In the genomic region with DNA sequence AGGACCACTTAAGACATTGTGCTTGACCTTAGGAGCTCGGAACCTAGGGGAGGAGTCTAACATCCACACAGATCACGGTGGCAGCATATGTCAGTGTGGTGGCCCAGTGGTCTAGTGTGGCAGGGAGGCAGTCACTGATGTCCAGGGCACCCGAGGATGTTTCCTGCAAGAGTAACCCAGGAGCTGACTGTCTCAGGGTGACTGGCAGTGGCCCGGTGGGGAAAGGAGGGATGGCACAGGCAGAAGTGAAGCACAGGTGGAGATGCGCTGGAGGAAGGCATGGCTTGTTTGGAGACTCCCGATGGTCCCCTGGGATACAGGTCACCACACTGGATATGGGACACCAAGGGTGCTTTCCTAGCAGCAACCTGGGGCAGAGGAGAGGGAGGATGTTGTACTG, we compare ENCODE assay signal across 21 cellular contexts. TPM values are rescaled to one million over a fixed set of nuclear protein-coding genes. Genes with fewer than 3 reads are reported as not detected.
DNase-seq lines count a peak whose midpoint lies in the region; ATAC-seq and TF ChIP-seq lines count a peak whose summit lies in the region.
"Had no signal": no experiment of that assay in that cellular context is flagged by ENCODE, and none has a peak within 500 bp of the region (broad histone marks: within the 10 kb centered on the region; RNA-seq: fewer than 3 reads in every experiment).

No MANE protein-coding gene starts in this region.

- no peak overlapping the region for H2AK5ac ChIP-seq in IMR-90 (ENCODE audit: low read depth, low read length)
- H2AK5ac ChIP-seq in neuronal stem cell (ENCODE audit: low read depth, low read length): no peak overlapping the region

- H3K4me1 Mint-ChIP-seq in effector memory CD8-positive, alpha-beta T cell (ENCODE audit: low read depth in 2 of 2): peaks cover 6 to 8% of the 10 kb centered on the region in 2 donors

- H3K56ac ChIP-seq in IMR-90 (ENCODE audit: extremely low read depth, insufficient read depth, low read length): no peak overlapping the region

- DNase-seq in IMR-90: no peak
- peak; percentile 78 for DNase-seq in mesenteric fat pad (ENCODE audit: low spot score)
- DNase-seq in neuronal stem cell (ENCODE audit: low spot score): no peak
- DNase-seq in NCI-H146 treated with DMSO at 0.1 percent for 48 hours (lab: John Stamatoyannopoulos, UW; ENCODE audit: unreplicated experiment): no peak
- no peak for DNase-seq in effector memory CD8-positive, alpha-beta T cell
- DNase-seq: 8988T; ACHN; AML-193; BE2C; C1 segment of cervical spinal cord; CD4-positive, alpha-beta memory T cell; COR-L47; DMS153; DND-41; GM23248; H7; HCEC 1CT had no signal

- H2BK20ac ChIP-seq in IMR-90 (ENCODE audit: low read depth, low read length): no peak overlapping the region

- H3K36me3 ChIP-seq in BLaER1 (no peaks in the 10 kb centered on the region), IMR-90 (ENCODE audit: control insufficient read depth, insufficient read depth, low read length) (no peaks in the 10 kb centered on the region), neuronal stem cell (replicated peaks in 1 of 2; ENCODE audit: control insufficient read depth in 2 of 2, insufficient read depth in 2 of 2, low read length in 2 of 2) (no peaks in the 10 kb centered on the region)
- H3K36me3 ChIP-seq: BE2C had no signal

- H2BK5ac ChIP-seq in IMR-90 (ENCODE audit: low read depth, low read length, poor library complexity, severe bottlenecking) (no peak overlapping the region), neuronal stem cell (ENCODE audit: low read length) (no peak overlapping the region)

- no peaks in the 10 kb centered on the region for H3K9me3 ChIP-seq in BLaER1
- no peaks in the 10 kb centered on the region for H3K9me3 ChIP-seq in IMR-90 (ENCODE audit: control insufficient read depth, insufficient read depth, low read length)
- H3K9me3 ChIP-seq in neuronal stem cell (replicated peaks in 1 of 2; ENCODE audit: control insufficient read depth in 2 of 2, insufficient read depth in 1 of 2, low read depth in 1 of 2, low read length in 2 of 2): no peaks in the 10 kb centered on the region
- H3K9me3 ChIP-seq: A549, BE2C had no signal

- H3K23ac ChIP-seq in IMR-90 (ENCODE audit: low read depth, low read length): no peak overlapping the region
- H3K23ac ChIP-seq in neuronal stem cell (ENCODE audit: low read depth, low read length, poor library complexity): peak overlapping the region; percentile 23

- H4K91ac ChIP-seq in IMR-90 (ENCODE audit: insufficient read depth, low read depth, low read length): no peak overlapping the region
- H4K91ac ChIP-seq in neuronal stem cell (ENCODE audit: low read depth, low read length, poor library complexity): no peak overlapping the region

- no peak for TF ChIP-seq CTCF in IMR-90 (conservative IDR thresholded peaks at IDR 0.05; ENCODE audit: low read depth, low read length)

- no peak overlapping the region for H3K4me3 Mint-ChIP-seq in effector memory CD8-positive, alpha-beta T cell
- H3K4me3 Mint-ChIP-seq: CD4-positive, alpha-beta memory T cell had no signal

- POLR2A ChIA-PET in IMR-90 (lab: Charles Lee; ENCODE audit: unreplicated experiment): no interaction called here

- H3K36me3 Mint-ChIP-seq in effector memory CD8-positive, alpha-beta T cell (ENCODE audit: insufficient read depth): peaks cover 3% of the 10 kb centered on the region
- H3K36me3 Mint-ChIP-seq: CD4-positive, alpha-beta memory T cell had no signal

- TF ChIP-seq POLR2A in IMR-90 (IDR thresholded peaks at IDR 0.05; ENCODE audit: low read depth, low read length): no peak

- peaks cover 21 to 33% of the 10 kb centered on the region in 2 donors for H3K27me3 Mint-ChIP-seq in effector memory CD8-positive, alpha-beta T cell

- no peak overlapping the region for H2BK12ac ChIP-seq in neuronal stem cell (ENCODE audit: low read length)

- H3K4me1 ChIP-seq in BLaER1: peaks cover 55% of the 10 kb centered on the region
- H3K4me1 ChIP-seq in IMR-90 (ENCODE audit: control insufficient read depth, insufficient read depth, low read length): no peaks in the 10 kb centered on the region
- H3K4me1 ChIP-seq in neuronal stem cell (ENCODE audit: control insufficient read depth in 2 of 2, insufficient read depth in 1 of 2, low read depth in 1 of 2, low read length in 2 of 2): peaks cover 0 to 6% of the 10 kb centered on the region in 2 donors
- H3K4me1 ChIP-seq: A549, BE2C had no signal

- 84% methylated on average over 5 of the region's 6 CpGs; no CpG with 5 or more reads in 1 of the 2 experiments for WGBS in IMR-90 (ENCODE audit: extremely low coverage in 2 of 2, insufficient read length in 1 of 2), 2 experiments
- no CpG with 5 or more reads among the region's 6 CpGs for WGBS in neuronal stem cell (ENCODE audit: extremely low coverage in 2 of 2, insufficient read length in 2 of 2, insufficient replicate concordance in 1 of 2), 2 donors

- H3K9me1 ChIP-seq in IMR-90 (ENCODE audit: insufficient read depth, low read length): no peaks in the 10 kb centered on the region

- no peak overlapping the region for H2AK9ac ChIP-seq in IMR-90 (replicated peaks; ENCODE audit: low read depth, low read length, poor library complexity)

- no peaks in the 10 kb centered on the region for H3K9me3 Mint-ChIP-seq in effector memory CD8-positive, alpha-beta T cell
- H3K9me3 Mint-ChIP-seq: CD4-positive, alpha-beta memory T cell had no signal

- H3K9ac ChIP-seq in BLaER1 (no peak overlapping the region), IMR-90 (ENCODE audit: low read depth, low read length) (no peak overlapping the region), neuronal stem cell (ENCODE audit: low read depth, low read length, poor library complexity) (no peak overlapping the region)
- H3K9ac ChIP-seq: GM23248 had no signal

- no peaks in the 10 kb centered on the region for H4K20me1 ChIP-seq in BLaER1
- no peaks in the 10 kb centered on the region; the same call in 1 of the 2 replicates for H4K20me1 ChIP-seq in IMR-90 (ENCODE audit: insufficient read depth, low read length)

- H2AFZ ChIP-seq in IMR-90 (replicated peaks; ENCODE audit: low read length, poor library complexity): peak overlapping the region; percentile 51
- H2AFZ ChIP-seq in neuronal stem cell (ENCODE audit: low read length): no peak overlapping the region
- H2AFZ ChIP-seq: GM23248 had no signal

- CTCF ChIA-PET in IMR-90 (lab: Yijun Ruan, JAX): interaction anchor here (3.4 kb wide), 1 partner anchor 173 kb away, joined by 14 read pairs; no protein-coding TSS in a partner anchor

- no peak overlapping the region for H3K18ac ChIP-seq in IMR-90 (ENCODE audit: low read depth, low read length)
- peak overlapping the region; percentile 40 for H3K18ac ChIP-seq in neuronal stem cell (ENCODE audit: low read length)

- intact Hi-C loops in IMR-90 (cut with micrococcal nuclease): no loop called here

- no TSS peak for BruUV-seq in IMR-90 (replicated peaks; lab: Mats Ljungman, UMichigan)

- no peak overlapping the region for H3K14ac ChIP-seq in IMR-90 (replicated peaks; ENCODE audit: low read depth, low read length)
- H3K14ac ChIP-seq in neuronal stem cell (ENCODE audit: low read length): no peak overlapping the region

- TF ChIP-seq RAD21 in IMR-90 (IDR thresholded peaks at IDR 0.05; ENCODE audit: low read length): no peak

- no peak overlapping the region for H3K27ac Mint-ChIP-seq in effector memory CD8-positive, alpha-beta T cell
- H3K27ac Mint-ChIP-seq: CD4-positive, alpha-beta memory T cell had no signal

- H3K4ac ChIP-seq in IMR-90 (ENCODE audit: low read depth, low read length): no peak overlapping the region
- H3K4ac ChIP-seq in neuronal stem cell (ENCODE audit: low read length): no peak overlapping the region

- H4K8ac ChIP-seq in IMR-90 (ENCODE audit: low read depth in 2 of 2, low read length in 2 of 2) (no peak overlapping the region), neuronal stem cell (ENCODE audit: low read depth, low read length) (no peak overlapping the region)

- no peak overlapping the region for H2BK15ac ChIP-seq in IMR-90 (ENCODE audit: low read depth, low read length)
- H2BK15ac ChIP-seq in neuronal stem cell (ENCODE audit: low read length): peak overlapping the region; percentile 33

- no peak overlapping the region for H3K4me2 ChIP-seq in BLaER1
- H3K4me2 ChIP-seq in IMR-90 (ENCODE audit: low read depth, low read length): no peak overlapping the region
- H3K4me2 ChIP-seq in neuronal stem cell (ENCODE audit: insufficient read depth, low read length, poor library complexity, severe bottlenecking): no peak overlapping the region
- H3K4me2 ChIP-seq: A549 had no signal

- H3K27me3 ChIP-seq in BLaER1: no peaks in the 10 kb centered on the region
- H3K27me3 ChIP-seq in IMR-90 (ENCODE audit: control insufficient read depth, insufficient read depth, low read length): peaks cover 25% of the 10 kb centered on the region
- H3K27me3 ChIP-seq in neuronal stem cell (ENCODE audit: control insufficient read depth in 3 of 3, insufficient read depth in 3 of 3, low read depth in 1 of 3, low read length in 3 of 3): peaks cover 0 to 29% (median 0%) of the 10 kb centered on the region in 3 experiments
- H3K27me3 ChIP-seq: BE2C had no signal

- H3K27ac ChIP-seq in BLaER1: 0 out of 2 replicates have a peak overlapping the region, but pooled peaks have one; percentile 6
- H3K27ac ChIP-seq in IMR-90 (ENCODE audit: insufficient read depth, low read length): no peak overlapping the region
- H3K27ac ChIP-seq in neuronal stem cell (replicated peaks; ENCODE audit: low read length): no peak overlapping the region
- H3K27ac ChIP-seq: A549, GM23248 had no signal

- H4K5ac ChIP-seq in IMR-90 (ENCODE audit: low read depth, low read length): no peak overlapping the region

- H2BK120ac ChIP-seq in IMR-90 (ENCODE audit: low read depth, low read length): no peak overlapping the region
- H2BK120ac ChIP-seq in neuronal stem cell (ENCODE audit: low read depth, low read length): no peak overlapping the region

- no peaks in the 10 kb centered on the region for H3K79me1 ChIP-seq in IMR-90 (ENCODE audit: low read depth in 1 of 2, low read length in 2 of 2)
- H3K79me1 ChIP-seq in neuronal stem cell (ENCODE audit: low read depth, low read length): no peaks in the 10 kb centered on the region

- ATAC-seq in IMR-90 (ENCODE audit: low read depth): no peak
- ATAC-seq in HG02938 (IDR thresholded peaks at IDR 0.05; ENCODE audit: unreplicated experiment): no peak
- ATAC-seq in effector memory CD8-positive, alpha-beta T cell (replicated peaks): no peak
- ATAC-seq: A549 had no signal

- in situ Hi-C loops in IMR-90 (cut with MboI; ENCODE audit: low sequenced_read_pairs): loop anchor here (5.0 kb wide), 1 partner anchor 96 kb away; no protein-coding TSS in a partner anchor

- no peak overlapping the region for H3K4me3 ChIP-seq in BLaER1
- no peak overlapping the region for H3K4me3 ChIP-seq in IMR-90 (ENCODE audit: insufficient read depth, low read depth, low read length)
- H3K4me3 ChIP-seq in neuronal stem cell (ENCODE audit: low read length in 2 of 2): no peak overlapping the region
- H3K4me3 ChIP-seq: A549, GM23248 had no signal

- dilution Hi-C loops in IMR-90 (cut with HindIII; ENCODE audit: low sequenced_read_pairs, unreplicated experiment): no loop called here

RNA-seq across cellular contexts. Expression of a gene that starts 16.3 kb away (rescaled TPM):
- total RNA-seq in IMR-90 (2012; rRNA removed) (not detected in 2 replicates), mesenteric fat pad (17.4 TPM)
- not detected in 2 replicates for polyA plus RNA-seq in IMR-90 (2012; rRNA removed)
- polyA plus RNA-seq in IMR-90 (2012; cell fraction: cytosol; rRNA removed): not detected in 2 replicates
- not detected in 2 replicates for polyA plus RNA-seq in IMR-90 (2012; cell fraction: nucleus; rRNA removed; ENCODE audit: low replicate concordance)
- 0.04 TPM for polyA plus RNA-seq in neuronal stem cell (2013, experiment 1 of 2)
- polyA plus RNA-seq in neuronal stem cell (2013, experiment 2 of 2): not detected
- total RNA-seq: GM23248, H1, H7 had no signal
- polyA plus RNA-seq: A549; CD4-positive, alpha-beta memory T cell; GM23248; H1 had no signal

RNA-seq across cellular contexts. Expression of a gene that starts 26.6 kb away (rescaled TPM):
- total RNA-seq in IMR-90 (2012; rRNA removed) (0.28 TPM in 1 of 2 replicates, not detected in the other), mesenteric fat pad (346 TPM)
- polyA plus RNA-seq in IMR-90 (2012; rRNA removed): 0.17 TPM in 1 of 2 replicates, not detected in the other
- polyA plus RNA-seq in IMR-90 (2012; cell fraction: cytosol; rRNA removed): 0.25 TPM in 1 of 2 replicates, not detected in the other
- polyA plus RNA-seq in IMR-90 (2012; cell fraction: nucleus; rRNA removed; ENCODE audit: low replicate concordance): 0.86 and 1.1 TPM in 2 replicates
- 0.24 TPM for polyA plus RNA-seq in neuronal stem cell (2013, experiment 1 of 2)
- 0.21 TPM for polyA plus RNA-seq in neuronal stem cell (2013, experiment 2 of 2)
- total RNA-seq: H1 had no signal
- polyA plus RNA-seq: CD4-positive, alpha-beta memory T cell had no signal

RNA-seq across cellular contexts. Expression of a gene that starts 37.5 kb away (rescaled TPM):
- total RNA-seq in IMR-90 (2012; rRNA removed) (not detected in 2 replicates), mesenteric fat pad (0.22 TPM)
- not detected in 2 replicates for polyA plus RNA-seq in IMR-90 (2012; rRNA removed)
- polyA plus RNA-seq in IMR-90 (2012; cell fraction: cytosol; rRNA removed): not detected in 2 replicates
- polyA plus RNA-seq in IMR-90 (2012; cell fraction: nucleus; rRNA removed; ENCODE audit: low replicate concordance): not detected in 2 replicates
- polyA plus RNA-seq in neuronal stem cell (2013, experiment 1 of 2): not detected
- polyA plus RNA-seq in neuronal stem cell (2013, experiment 2 of 2): not detected
- total RNA-seq: CD4-positive, alpha-beta memory T cell; H1; H7 had no signal
- polyA plus RNA-seq: A549; CD4-positive, alpha-beta memory T cell; H1 had no signal

Comparison
In these comparisons a context has a peak if more than half of its experiments do, and no peak if none do; other contexts are left out.
1. RNA of a gene that starts 16.3 kb away (total RNA-seq): 17.4 TPM in mesenteric fat pad (single experiment); not detected in IMR-90; every median in the first group is over 10 times any median in the second.
2. RNA of a gene that starts 26.6 kb away (total RNA-seq): 346 TPM in mesenteric fat pad (single experiment); 0.28 TPM in IMR-90; every median in the first group is over 100 times any median in the second.